23 cellular contexts compared by ENCODE assay signal in the genomic region with DNA sequence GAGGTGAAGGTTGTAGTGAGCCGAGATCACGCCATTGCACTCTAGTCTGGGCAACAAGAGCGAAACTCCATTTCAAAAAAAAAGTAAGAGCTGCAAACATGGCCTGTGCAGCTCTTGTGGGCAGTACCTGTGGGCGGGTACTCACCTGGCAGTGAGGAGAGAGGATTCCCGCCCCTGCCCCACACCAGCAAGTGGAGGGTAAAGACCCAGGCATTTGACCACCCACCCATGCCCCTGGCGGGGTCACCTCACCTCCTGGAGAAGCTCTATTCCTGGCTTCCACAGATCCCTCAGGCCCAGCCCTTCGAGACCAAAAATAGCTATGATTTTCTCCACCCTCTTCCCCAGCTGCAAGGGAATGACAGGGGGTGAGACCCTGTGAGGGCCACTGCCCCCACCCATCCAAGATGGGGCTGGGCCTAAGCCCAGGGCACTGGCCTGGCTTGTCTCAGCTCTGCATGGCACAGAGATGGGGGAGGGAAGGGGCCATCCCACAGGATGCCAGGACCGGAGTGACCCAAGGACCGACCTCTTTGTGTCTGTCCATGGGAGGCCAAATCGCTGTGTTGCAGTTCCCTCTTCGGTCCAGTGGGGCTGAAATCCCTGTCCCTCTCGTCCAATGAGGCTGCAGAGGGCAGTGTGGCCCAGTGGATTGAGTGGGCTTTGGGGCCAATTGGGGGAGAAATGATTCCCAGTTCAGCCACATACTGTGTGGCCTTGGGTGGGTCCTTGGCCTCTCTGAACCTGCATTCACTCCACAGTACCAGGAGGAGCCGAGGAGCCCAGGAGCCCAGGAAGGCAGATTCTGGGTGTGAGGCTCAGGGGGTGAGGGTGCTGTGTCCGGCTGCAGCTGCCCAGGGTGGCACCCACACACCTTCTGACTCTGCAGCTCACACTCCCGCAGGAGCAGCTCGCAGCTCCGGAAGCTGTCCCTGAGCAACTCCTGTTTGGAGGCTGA. TPM values are rescaled to one million over a fixed set of nuclear protein-coding genes. Genes with fewer than 3 reads are reported as not detected.
DNase-seq lines count a peak whose midpoint lies in the region; ATAC-seq and TF ChIP-seq lines count a peak whose summit lies in the region.
"Had no signal": no experiment of that assay in that cellular context is flagged by ENCODE, and none has a peak within 500 bp of the region (broad histone marks: within the 10 kb centered on the region; RNA-seq: fewer than 3 reads in every experiment).

No MANE protein-coding gene starts in this region.

- TF ChIP-seq RAD21 in HCT116 (IDR thresholded peaks at IDR 0.05; ENCODE audit: low read depth), result no peak

- H4K20me1 ChIP-seq in HCT116 (ENCODE audit: insufficient read depth), result no peaks in the 10 kb centered on the region

- no peak overlapping the region for H3K4me3 ChIP-seq in HCT116 (replicated peaks in 1 of 2; ENCODE audit: low read depth in 1 of 2, low read length in 2 of 2)
- no peak overlapping the region for H3K4me3 ChIP-seq in astrocyte of the spinal cord (ENCODE audit: low read depth, low read length)
- H3K4me3 ChIP-seq in prostate gland, result no peak overlapping the region
- H3K4me3 ChIP-seq: GM23338 had no signal

- POLR2A ChIA-PET in HCT116 (lab: Charles Lee), result no interaction called here
- POLR2A ChIA-PET in activated CD4-positive, alpha-beta memory T cell treated with anti-CD3 and anti-CD28 coated beads, Interleukin-2, amount 10 ng/mL, durations not matched to agents 7 days and 5 days (lab: Charles Lee), result no interaction called here

- no peaks in the 10 kb centered on the region for H3K9me2 ChIP-seq in HCT116 (ENCODE audit: insufficient read depth)

- no peak overlapping the region for H2AFZ ChIP-seq in HCT116 (ENCODE audit: low read depth, low read length, poor library complexity, severe bottlenecking)
- H2AFZ ChIP-seq: GM23338 had no signal

- H3K79me2 ChIP-seq in HCT116 (ENCODE audit: insufficient read depth, low read length), result no peaks in the 10 kb centered on the region

- H3K36me3 ChIP-seq in HCT116 (ENCODE audit: control insufficient read depth in 1 of 2, insufficient read depth in 2 of 2, low read length in 2 of 2), result no peaks in the 10 kb centered on the region
- H3K36me3 ChIP-seq in prostate gland, result no peaks in the 10 kb centered on the region
- H3K36me3 ChIP-seq: BE2C had no signal

- no peaks in the 10 kb centered on the region for H3K27me3 ChIP-seq in HCT116 (ENCODE audit: insufficient read depth, low read length)
- H3K27me3 ChIP-seq in prostate gland (replicated peaks; ENCODE audit: insufficient read depth), result no peaks in the 10 kb centered on the region
- H3K27me3 ChIP-seq: BE2C had no signal

- TF ChIP-seq CTCF in HCT116 (IDR thresholded peaks at IDR 0.05 in 2 of 3, conservative IDR thresholded peaks at IDR 0.05 in 1 of 3; ENCODE audit: borderline replicate concordance in 1 of 3, insufficient read depth in 1 of 3, low read depth in 2 of 3, low read length in 2 of 3) (no peak), astrocyte of the spinal cord (IDR thresholded peaks at IDR 0.05; ENCODE audit: low read depth, low read length) (peak; percentile 4), mesothelial cell of epicardium (IDR thresholded peaks at IDR 0.05; ENCODE audit: unreplicated experiment) (no peak), prostate gland (IDR thresholded peaks at IDR 0.05) (no peak)

- in situ Hi-C loops in astrocyte of the spinal cord (cut with HindIII; ENCODE audit: low sequenced_read_pairs), result no loop called here

- H3K9me3 ChIP-seq in HCT116 (ENCODE audit: control insufficient read depth in 1 of 2, insufficient read depth in 1 of 2, low read depth in 1 of 2, low read length in 2 of 2), result no peaks in the 10 kb centered on the region
- H3K9me3 ChIP-seq in prostate gland, result no peaks in the 10 kb centered on the region
- H3K9me3 ChIP-seq: BE2C had no signal

- H3K27me3 Mint-ChIP-seq in mesothelial cell of epicardium (ENCODE audit: low read depth), result no peaks in the 10 kb centered on the region
- peaks cover 3% of the 10 kb centered on the region for H3K27me3 Mint-ChIP-seq in activated CD4-positive, alpha-beta memory T cell treated with anti-CD3 and anti-CD28 coated beads, Interleukin-2, amount 10 ng/mL, durations not matched to agents 7 days and 5 days
- H3K27me3 Mint-ChIP-seq: IgD-negative memory B cell had no signal

- DNase-seq in AG20443 (ENCODE audit: low spot score), result peak; percentile 9
- no peak for DNase-seq in HCT116 (ENCODE audit: low read depth, low spot score)
- DNase-seq in astrocyte of the spinal cord (ENCODE audit: low read depth, low spot score), result no peak
- DNase-seq in stimulated activated effector memory CD8-positive, alpha-beta T cell treated with anti-CD3 and anti-CD28 coated beads, Interleukin-12 subunit alpha, Interleukin-12 subunit beta, amount 100 ng/mL, for 72 hours (ENCODE audit: low spot score in 2 of 2), result no peak
- DNase-seq in mesothelial cell of epicardium (ENCODE audit: low spot score in 2 of 2, unreplicated experiment in 2 of 2), result no peak
- no peak for DNase-seq in activated CD4-positive, alpha-beta memory T cell treated with anti-CD3 and anti-CD28 coated beads, Interleukin-2, amount 10 ng/mL, durations not matched to agents 7 days and 5 days
- DNase-seq in prostate gland (ENCODE audit: low spot score), result no peak
- DNase-seq: BE2C; EL; GF-D8; Karpas-422; MV-4-11; NCI-H1105 treated with DMSO at 0.1 percent for 48 hours; NCI-H2029 treated with DMSO at 0.1 percent for 48 hours; NCI-H226; NCI-H524; NCI-H774; NK-92 treated with Interleukin-12 subunit alpha and Interleukin-12 subunit beta, amount 100 ng/mL, for 24 hours; SIG-M5 had no signal

- H3K27ac Mint-ChIP-seq in stimulated activated effector memory CD8-positive, alpha-beta T cell treated with anti-CD3 and anti-CD28 coated beads, Interleukin-12 subunit alpha, Interleukin-12 subunit beta, amount 100 ng/mL, for 72 hours, result no peak overlapping the region
- no peak overlapping the region for H3K27ac Mint-ChIP-seq in mesothelial cell of epicardium
- H3K27ac Mint-ChIP-seq in activated CD4-positive, alpha-beta memory T cell treated with anti-CD3 and anti-CD28 coated beads, Interleukin-2, amount 10 ng/mL, durations not matched to agents 7 days and 5 days, result no peak overlapping the region
- H3K27ac Mint-ChIP-seq: GM23338, IgD-negative memory B cell had no signal

- peak; percentile 54 for ATAC-seq in HCT116
- ATAC-seq in stimulated activated effector memory CD8-positive, alpha-beta T cell treated with anti-CD3 and anti-CD28 coated beads, Interleukin-12 subunit alpha, Interleukin-12 subunit beta, amount 100 ng/mL, for 72 hours, result peak; percentile 39
- ATAC-seq: GM23338, SK-N-SH treated with all-trans-retinoic acid at 6 μM for 48 hours had no signal

- WGBS in prostate gland, result 94% methylated on average over 17 of the region's 17 CpGs

- H3K36me3 Mint-ChIP-seq in stimulated activated effector memory CD8-positive, alpha-beta T cell treated with anti-CD3 and anti-CD28 coated beads, Interleukin-12 subunit alpha, Interleukin-12 subunit beta, amount 100 ng/mL, for 72 hours, result no peaks in the 10 kb centered on the region
- H3K36me3 Mint-ChIP-seq in mesothelial cell of epicardium, result no peaks in the 10 kb centered on the region
- no peaks in the 10 kb centered on the region for H3K36me3 Mint-ChIP-seq in activated CD4-positive, alpha-beta memory T cell treated with anti-CD3 and anti-CD28 coated beads, Interleukin-2, amount 10 ng/mL, durations not matched to agents 7 days and 5 days (ENCODE audit: low read depth)

- BruUV-seq in HCT116 (replicated peaks; lab: Mats Ljungman, UMichigan), result no TSS peak

- H3K4me2 ChIP-seq in HCT116 (ENCODE audit: low read length), result no peak overlapping the region
- H3K4me2 ChIP-seq: GM23338 had no signal

- TF ChIP-seq POLR2A in HCT116 (IDR thresholded peaks at IDR 0.05; ENCODE audit: borderline replicate concordance, extremely low read depth, insufficient read depth, insufficient read length) (no peak), prostate gland (IDR thresholded peaks at IDR 0.05) (no peak)

- H3K4me1 Mint-ChIP-seq in stimulated activated effector memory CD8-positive, alpha-beta T cell treated with anti-CD3 and anti-CD28 coated beads, Interleukin-12 subunit alpha, Interleukin-12 subunit beta, amount 100 ng/mL, for 72 hours, result peaks cover 7% of the 10 kb centered on the region
- no peaks in the 10 kb centered on the region for H3K4me1 Mint-ChIP-seq in mesothelial cell of epicardium
- peaks cover 6% of the 10 kb centered on the region for H3K4me1 Mint-ChIP-seq in activated CD4-positive, alpha-beta memory T cell treated with anti-CD3 and anti-CD28 coated beads, Interleukin-2, amount 10 ng/mL, durations not matched to agents 7 days and 5 days
- H3K4me1 Mint-ChIP-seq: GM23338 had no signal

- H3K9ac ChIP-seq in HCT116 (ENCODE audit: low read length), result no peak overlapping the region

- intact Hi-C loops in HCT116 (cut with micrococcal nuclease) (no loop called here), prostate gland (cut with DNase I) (no loop called here)

- H3K4me1 ChIP-seq in HCT116 (ENCODE audit: control insufficient read depth in 1 of 2, insufficient read depth in 2 of 2, low read length in 2 of 2), result no peaks in the 10 kb centered on the region
- H3K4me1 ChIP-seq in prostate gland (replicated peaks), result no peaks in the 10 kb centered on the region
- H3K4me1 ChIP-seq: BE2C had no signal

- no peak overlapping the region for H3K4me3 Mint-ChIP-seq in stimulated activated effector memory CD8-positive, alpha-beta T cell treated with anti-CD3 and anti-CD28 coated beads, Interleukin-12 subunit alpha, Interleukin-12 subunit beta, amount 100 ng/mL, for 72 hours
- H3K4me3 Mint-ChIP-seq in mesothelial cell of epicardium, result no peak overlapping the region
- no peak overlapping the region for H3K4me3 Mint-ChIP-seq in activated CD4-positive, alpha-beta memory T cell treated with anti-CD3 and anti-CD28 coated beads, Interleukin-2, amount 10 ng/mL, durations not matched to agents 7 days and 5 days
- H3K4me3 Mint-ChIP-seq: GM23338, IgD-negative memory B cell had no signal

- RAD21 ChIA-PET in HCT116 (lab: Charles Lee; ENCODE audit: low non-redundant PET in 1 of 2, low total read pairs in 2 of 2, uncharacterized antibody in 2 of 2, unreplicated experiment in 2 of 2), result no interaction called here

- CTCF ChIA-PET in HCT116 (lab: Charles Lee), result no interaction called here
- CTCF ChIA-PET in activated CD4-positive, alpha-beta memory T cell treated with anti-CD3 and anti-CD28 coated beads, Interleukin-2, amount 10 ng/mL, durations not matched to agents 7 days and 5 days (lab: Charles Lee), result no interaction called here

- H3K27ac ChIP-seq in HCT116 (ENCODE audit: low read depth, low read length) (no peak overlapping the region), prostate gland (no peak overlapping the region)

- H3K9me3 Mint-ChIP-seq in stimulated activated effector memory CD8-positive, alpha-beta T cell treated with anti-CD3 and anti-CD28 coated beads, Interleukin-12 subunit alpha, Interleukin-12 subunit beta, amount 100 ng/mL, for 72 hours, result no peaks in the 10 kb centered on the region
- no peaks in the 10 kb centered on the region for H3K9me3 Mint-ChIP-seq in mesothelial cell of epicardium
- no peaks in the 10 kb centered on the region for H3K9me3 Mint-ChIP-seq in activated CD4-positive, alpha-beta memory T cell treated with anti-CD3 and anti-CD28 coated beads, Interleukin-2, amount 10 ng/mL, durations not matched to agents 7 days and 5 days
- H3K9me3 Mint-ChIP-seq: GM23338, IgD-negative memory B cell had no signal

RNA-seq across cellular contexts. Expression of gene SEC14L6, which starts 14.6 kb away (rescaled TPM):
- total RNA-seq in HCT116 (2021; ENCODE audit: unreplicated experiment), result not detected
- not detected in 2 replicates for polyA plus RNA-seq in HCT116 (2012)
- total RNA-seq in mesothelial cell of epicardium, result 2.0 to 2.3 TPM (median 2.1 TPM) in 3 replicates
- not detected for total RNA-seq in activated CD4-positive, alpha-beta memory T cell treated with anti-CD3 and anti-CD28 coated beads, Interleukin-2, amount 10 ng/mL, durations not matched to agents 7 days and 5 days
- 10 to 100 TPM in 1 of 2 donors, under 1 TPM in 1; 0.23 to 22.9 TPM for total RNA-seq in prostate gland
- total RNA-seq: M059J had no signal
- polyA plus RNA-seq: IgD-negative memory B cell had no signal

RNA-seq across cellular contexts. Expression of gene SEC14L4, which starts 26.4 kb away (rescaled TPM):
- total RNA-seq in HCT116 (2021; ENCODE audit: unreplicated experiment), result 12.7 TPM
- 8.0 and 9.8 TPM in 2 replicates for polyA plus RNA-seq in HCT116 (2012)
- total RNA-seq in mesothelial cell of epicardium, result 0.11 to 0.36 TPM (median 0.20 TPM) in 3 replicates
- not detected for total RNA-seq in activated CD4-positive, alpha-beta memory T cell treated with anti-CD3 and anti-CD28 coated beads, Interleukin-2, amount 10 ng/mL, durations not matched to agents 7 days and 5 days
- total RNA-seq in prostate gland, result 10 to 100 TPM in 1 of 2 donors, not detected in 1; 16.9 TPM
- total RNA-seq: M059J had no signal
- polyA plus RNA-seq: IgD-negative memory B cell had no signal

RNA-seq across cellular contexts. Expression of gene GAL3ST1, which starts 42.5 kb away (rescaled TPM):
- total RNA-seq in HCT116 (2021; ENCODE audit: unreplicated experiment) (2.1 TPM), mesothelial cell of epicardium (0.36 to 0.81 TPM (median 0.40 TPM) in 3 replicates), prostate gland (1 to 10 TPM; 1.1 to 9.7 TPM)
- polyA plus RNA-seq in HCT116 (2012), result 2.7 and 3.6 TPM in 2 replicates
- total RNA-seq in activated CD4-positive, alpha-beta memory T cell treated with anti-CD3 and anti-CD28 coated beads, Interleukin-2, amount 10 ng/mL, durations not matched to agents 7 days and 5 days, result not detected
- total RNA-seq: M059J had no signal
- polyA plus RNA-seq: IgD-negative memory B cell had no signal

RNA-seq across cellular contexts. Expression of gene PES1, which starts 59.8 kb away (rescaled TPM):
- 167 TPM for total RNA-seq in HCT116 (2021; ENCODE audit: unreplicated experiment)
- 120 and 128 TPM in 2 replicates for polyA plus RNA-seq in HCT116 (2012)
- total RNA-seq in mesothelial cell of epicardium, result 66.5 to 68.2 TPM (median 68.1 TPM) in 3 replicates
- total RNA-seq in activated CD4-positive, alpha-beta memory T cell treated with anti-CD3 and anti-CD28 coated beads, Interleukin-2, amount 10 ng/mL, durations not matched to agents 7 days and 5 days, result 10 to 100 TPM; 48.3 to 54.9 TPM
- 10 to 100 TPM; 41.1 to 79.5 TPM for total RNA-seq in prostate gland
